20 cellular contexts compared by ENCODE assay signal in genomic region chr18:62848946-62849345, GRCh38.
"Had no signal": no experiment of that assay in that cellular context is flagged by ENCODE, and none has a peak within 500 bp of the region (broad histone marks: within the 10 kb centered on the region; RNA-seq: fewer than 3 reads in every experiment).

No MANE protein-coding gene starts in this region.

- H3K27ac ChIP-seq: coronary artery, left ventricle myocardium inferior, transverse colon, vagina had no signal

- DNase-seq: activated CD4-positive, alpha-beta T cell treated with anti-CD3 and anti-CD28 coated beads, Interleukin-2, amount 10 ng/mL, durations not matched to agents 7 days and 5 days; activated CD8-positive, alpha-beta memory T cell treated with anti-CD3 and anti-CD28 coated beads, Interleukin-2, amount 50 U/mL, for 4 hours; activated effector memory CD4-positive, alpha-beta T cell treated with Interleukin-2 at 50 U/mL for 16 hours; activated naive CD4-positive, alpha-beta T cell treated with anti-CD3 and anti-CD28 coated beads, Interleukin-2, amount 10 ng/mL, durations not matched to agents 7 days and 5 days; activated naive CD8-positive, alpha-beta T cell treated with anti-CD3 and anti-CD28 coated beads, Interleukin-2, amount 50 U/mL, for 24 hours; activated T-cell treated with anti-CD3 and anti-CD28 coated beads, Interleukin-2, amount 50 U/mL, for 48 hours; anterior cingulate cortex; glutamatergic neuron; hippocampal formation; left ventricle myocardium inferior; mammary epithelial cell; occipital lobe; stimulated activated CD4-positive, alpha-beta T cell treated with anti-CD3 and anti-CD28 coated beads, Interleukin-12 subunit alpha, Interleukin-12 subunit beta, amount 100 ng/mL, for 4 hours; stimulated activated CD4-positive, alpha-beta T cell treated with anti-CD3 and anti-CD28 coated beads, Interleukin-1b, Interleukin-23, amount 100 ng/mL, for 48 hours; stimulated activated naive CD8-positive, alpha-beta T cell treated with anti-CD3 and anti-CD28 coated beads, Interleukin-15, Interleukin-2, amounts not matched to agents 100 U/mL and 50 U/mL, for 24 hours; T1000; transverse colon had no signal

- ATAC-seq: activated CD4-positive, CD25-positive, alpha-beta regulatory T cell treated with anti-CD3 and anti-CD28 coated beads, Interleukin-2, amount 50 U/mL, for 24 hours; activated naive CD8-positive, alpha-beta T cell treated with anti-CD3 and anti-CD28 coated beads, Interleukin-2, amount 50 U/mL, for 24 hours; stimulated activated naive CD8-positive, alpha-beta T cell treated with anti-CD3 and anti-CD28 coated beads, Interleukin-15, Interleukin-2, amounts not matched to agents 100 U/mL and 50 U/mL, for 24 hours had no signal

- H3K36me3 ChIP-seq: left ventricle myocardium inferior, transverse colon, vagina had no signal

- H3K9me3 Mint-ChIP-seq: activated CD4-positive, alpha-beta T cell treated with anti-CD3 and anti-CD28 coated beads, Interleukin-2, amount 10 ng/mL, durations not matched to agents 7 days and 5 days; activated naive CD4-positive, alpha-beta T cell treated with anti-CD3 and anti-CD28 coated beads, Interleukin-2, amount 10 ng/mL, durations not matched to agents 7 days and 5 days; activated naive CD8-positive, alpha-beta T cell treated with anti-CD3 and anti-CD28 coated beads, Interleukin-2, amount 50 U/mL, for 24 hours had no signal

- H3K27me3 ChIP-seq: transverse colon, vagina had no signal

- H3K4me3 Mint-ChIP-seq: activated CD4-positive, alpha-beta T cell treated with anti-CD3 and anti-CD28 coated beads, Interleukin-2, amount 10 ng/mL, durations not matched to agents 7 days and 5 days; activated naive CD4-positive, alpha-beta T cell treated with anti-CD3 and anti-CD28 coated beads, Interleukin-2, amount 10 ng/mL, durations not matched to agents 7 days and 5 days; activated naive CD8-positive, alpha-beta T cell treated with anti-CD3 and anti-CD28 coated beads, Interleukin-2, amount 50 U/mL, for 24 hours had no signal

- H3K36me3 Mint-ChIP-seq: activated naive CD4-positive, alpha-beta T cell treated with anti-CD3 and anti-CD28 coated beads, Interleukin-2, amount 10 ng/mL, durations not matched to agents 7 days and 5 days had no signal

- H3K27me3 Mint-ChIP-seq: activated CD4-positive, alpha-beta T cell treated with anti-CD3 and anti-CD28 coated beads, Interleukin-2, amount 10 ng/mL, durations not matched to agents 7 days and 5 days; activated naive CD4-positive, alpha-beta T cell treated with anti-CD3 and anti-CD28 coated beads, Interleukin-2, amount 10 ng/mL, durations not matched to agents 7 days and 5 days; activated naive CD8-positive, alpha-beta T cell treated with anti-CD3 and anti-CD28 coated beads, Interleukin-2, amount 50 U/mL, for 24 hours had no signal

- H3K4me1 ChIP-seq: vagina had no signal

- H3K4me3 ChIP-seq: coronary artery, left ventricle myocardium inferior, transverse colon, vagina had no signal

- H3K27ac Mint-ChIP-seq: activated CD4-positive, alpha-beta T cell treated with anti-CD3 and anti-CD28 coated beads, Interleukin-2, amount 10 ng/mL, durations not matched to agents 7 days and 5 days; activated naive CD4-positive, alpha-beta T cell treated with anti-CD3 and anti-CD28 coated beads, Interleukin-2, amount 10 ng/mL, durations not matched to agents 7 days and 5 days; activated naive CD8-positive, alpha-beta T cell treated with anti-CD3 and anti-CD28 coated beads, Interleukin-2, amount 50 U/mL, for 24 hours had no signal

- H3K9me3 ChIP-seq: left ventricle myocardium inferior, transverse colon, vagina had no signal
